Comparison of ENCODE assay signal across 2 cellular contexts in the genomic region with DNA sequence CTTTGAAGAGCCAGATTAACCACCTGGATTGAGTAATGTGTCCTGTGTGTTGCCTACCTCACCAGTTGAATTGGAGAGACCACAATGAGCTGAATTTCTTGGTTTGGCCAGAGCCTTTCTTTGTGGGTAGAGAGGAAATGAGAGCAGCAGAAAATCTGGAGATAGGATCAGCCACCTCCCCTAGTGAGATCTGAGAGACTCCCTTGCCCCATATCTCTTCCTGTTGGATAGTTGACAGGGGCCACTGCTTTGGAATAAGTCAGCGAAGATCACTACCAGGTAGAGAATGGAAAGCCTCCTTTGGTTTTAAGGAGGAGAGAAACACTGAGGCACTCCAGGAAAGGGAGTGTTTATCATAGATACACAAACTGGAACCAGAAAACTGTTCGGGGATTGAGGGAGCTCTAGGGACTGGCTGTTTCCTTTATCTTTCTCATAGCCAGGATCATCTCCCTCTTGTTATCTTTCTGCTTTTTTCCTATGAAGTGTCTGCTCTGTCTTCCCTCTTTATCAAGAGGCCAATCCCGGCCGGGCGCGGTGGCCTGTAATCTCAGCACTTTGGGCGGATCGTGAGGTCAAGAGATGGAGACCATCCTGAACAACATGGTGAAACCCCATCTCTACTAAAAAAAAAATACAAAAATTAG.
A peak's percentile ranks its signal among the peaks of the same experiment; 100 is the strongest.
TF ChIP-seq lines count a peak whose summit lies in the region.

No MANE protein-coding gene starts in this region.

TF ChIP-seq in A549, 52 proteins besides CTCF, POLR2A, EP300 and RAD21:
- TF ChIP-seq ESRRA (IDR thresholded peaks at IDR 0.05; ENCODE audit: borderline replicate concordance, low read length) (no peak), POLR2AphosphoS2 (conservative IDR thresholded peaks at IDR 0.05; ENCODE audit: low read length) (no peak), RARB (CRISPR knock-in tag; IDR thresholded peaks at IDR 0.05) (no peak), HEYL (CRISPR knock-in tag; IDR thresholded peaks at IDR 0.05) (no peak), HOXB5 (CRISPR knock-in tag; IDR thresholded peaks at IDR 0.05) (no peak), SREBF2 (IDR thresholded peaks at IDR 0.05) (no peak), ZC3H11A (IDR thresholded peaks at IDR 0.05) (no peak), CHD2 (IDR thresholded peaks at IDR 0.05; ENCODE audit: low read length, partially characterized antibody) (no peak), CHD4 (IDR thresholded peaks at IDR 0.05; ENCODE audit: borderline replicate concordance) (no peak)
- TF ChIP-seq, protein P1, sequence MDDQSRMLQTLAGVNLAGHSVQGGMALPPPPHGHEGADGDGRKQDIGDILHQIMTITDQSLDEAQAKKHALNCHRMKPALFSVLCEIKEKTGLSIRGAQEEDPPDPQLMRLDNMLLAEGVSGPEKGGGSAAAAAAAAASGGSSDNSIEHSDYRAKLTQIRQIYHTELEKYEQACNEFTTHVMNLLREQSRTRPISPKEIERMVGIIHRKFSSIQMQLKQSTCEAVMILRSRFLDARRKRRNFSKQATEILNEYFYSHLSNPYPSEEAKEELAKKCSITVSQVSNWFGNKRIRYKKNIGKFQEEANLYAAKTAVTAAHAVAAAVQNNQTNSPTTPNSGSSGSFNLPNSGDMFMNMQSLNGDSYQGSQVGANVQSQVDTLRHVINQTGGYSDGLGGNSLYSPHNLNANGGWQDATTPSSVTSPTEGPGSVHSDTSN (IDR thresholded peaks at IDR 0.05) = no peak

TF ChIP-seq in K562, 482 proteins besides CTCF, POLR2A, EP300 and RAD21 (continues in another document):
- TF ChIP-seq CEBPB (tag; IDR thresholded peaks at IDR 0.05) = 0 out of 2 replicates have a peak, but pooled peaks have one; percentile 12
- no peak for TF ChIP-seq ZNF445 (CRISPR knock-in tag; IDR thresholded peaks at IDR 0.05; ENCODE audit: low read depth)
- TF ChIP-seq, protein P2, sequence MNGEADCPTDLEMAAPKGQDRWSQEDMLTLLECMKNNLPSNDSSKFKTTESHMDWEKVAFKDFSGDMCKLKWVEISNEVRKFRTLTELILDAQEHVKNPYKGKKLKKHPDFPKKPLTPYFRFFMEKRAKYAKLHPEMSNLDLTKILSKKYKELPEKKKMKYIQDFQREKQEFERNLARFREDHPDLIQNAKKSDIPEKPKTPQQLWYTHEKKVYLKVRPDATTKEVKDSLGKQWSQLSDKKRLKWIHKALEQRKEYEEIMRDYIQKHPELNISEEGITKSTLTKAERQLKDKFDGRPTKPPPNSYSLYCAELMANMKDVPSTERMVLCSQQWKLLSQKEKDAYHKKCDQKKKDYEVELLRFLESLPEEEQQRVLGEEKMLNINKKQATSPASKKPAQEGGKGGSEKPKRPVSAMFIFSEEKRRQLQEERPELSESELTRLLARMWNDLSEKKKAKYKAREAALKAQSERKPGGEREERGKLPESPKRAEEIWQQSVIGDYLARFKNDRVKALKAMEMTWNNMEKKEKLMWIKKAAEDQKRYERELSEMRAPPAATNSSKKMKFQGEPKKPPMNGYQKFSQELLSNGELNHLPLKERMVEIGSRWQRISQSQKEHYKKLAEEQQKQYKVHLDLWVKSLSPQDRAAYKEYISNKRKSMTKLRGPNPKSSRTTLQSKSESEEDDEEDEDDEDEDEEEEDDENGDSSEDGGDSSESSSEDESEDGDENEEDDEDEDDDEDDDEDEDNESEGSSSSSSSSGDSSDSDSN (IDR thresholded peaks at IDR 0.05; ENCODE audit: borderline replicate concordance in 1 of 2, low read depth in 2 of 2, low read length in 2 of 2) = 0 out of 4 replicates have a peak, but pooled peaks of 1 of the 2 experiments have one; percentile 28
- TF ChIP-seq, protein P3, sequence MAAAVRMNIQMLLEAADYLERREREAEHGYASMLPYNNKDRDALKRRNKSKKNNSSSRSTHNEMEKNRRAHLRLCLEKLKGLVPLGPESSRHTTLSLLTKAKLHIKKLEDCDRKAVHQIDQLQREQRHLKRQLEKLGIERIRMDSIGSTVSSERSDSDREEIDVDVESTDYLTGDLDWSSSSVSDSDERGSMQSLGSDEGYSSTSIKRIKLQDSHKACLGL (CRISPR knock-in tag; IDR thresholded peaks at IDR 0.05; ENCODE audit: borderline replicate concordance, poor library complexity, severe bottlenecking) = no peak
- no peak for TF ChIP-seq ZNF507 (tag; conservative IDR thresholded peaks at IDR 0.05)
- TF ChIP-seq ZNF766 (CRISPR knock-in tag; conservative IDR thresholded peaks at IDR 0.05) = peak; percentile 51; the same call in 1 of the 2 replicates
- TF ChIP-seq, protein P4, sequence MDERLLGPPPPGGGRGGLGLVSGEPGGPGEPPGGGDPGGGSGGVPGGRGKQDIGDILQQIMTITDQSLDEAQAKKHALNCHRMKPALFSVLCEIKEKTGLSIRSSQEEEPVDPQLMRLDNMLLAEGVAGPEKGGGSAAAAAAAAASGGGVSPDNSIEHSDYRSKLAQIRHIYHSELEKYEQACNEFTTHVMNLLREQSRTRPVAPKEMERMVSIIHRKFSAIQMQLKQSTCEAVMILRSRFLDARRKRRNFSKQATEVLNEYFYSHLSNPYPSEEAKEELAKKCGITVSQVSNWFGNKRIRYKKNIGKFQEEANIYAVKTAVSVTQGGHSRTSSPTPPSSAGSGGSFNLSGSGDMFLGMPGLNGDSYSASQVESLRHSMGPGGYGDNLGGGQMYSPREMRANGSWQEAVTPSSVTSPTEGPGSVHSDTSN (CRISPR knock-in tag; IDR thresholded peaks at IDR 0.05; ENCODE audit: low read depth) = no peak
- TF ChIP-seq, protein P4 (tag; conservative IDR thresholded peaks at IDR 0.05; ENCODE audit: low read depth) = 0 out of 2 replicates have a peak, but pooled peaks have one; percentile 18
- TF ChIP-seq ARID1B (IDR thresholded peaks at IDR 0.05) = peak; percentile 66
- TF ChIP-seq, protein P5, sequence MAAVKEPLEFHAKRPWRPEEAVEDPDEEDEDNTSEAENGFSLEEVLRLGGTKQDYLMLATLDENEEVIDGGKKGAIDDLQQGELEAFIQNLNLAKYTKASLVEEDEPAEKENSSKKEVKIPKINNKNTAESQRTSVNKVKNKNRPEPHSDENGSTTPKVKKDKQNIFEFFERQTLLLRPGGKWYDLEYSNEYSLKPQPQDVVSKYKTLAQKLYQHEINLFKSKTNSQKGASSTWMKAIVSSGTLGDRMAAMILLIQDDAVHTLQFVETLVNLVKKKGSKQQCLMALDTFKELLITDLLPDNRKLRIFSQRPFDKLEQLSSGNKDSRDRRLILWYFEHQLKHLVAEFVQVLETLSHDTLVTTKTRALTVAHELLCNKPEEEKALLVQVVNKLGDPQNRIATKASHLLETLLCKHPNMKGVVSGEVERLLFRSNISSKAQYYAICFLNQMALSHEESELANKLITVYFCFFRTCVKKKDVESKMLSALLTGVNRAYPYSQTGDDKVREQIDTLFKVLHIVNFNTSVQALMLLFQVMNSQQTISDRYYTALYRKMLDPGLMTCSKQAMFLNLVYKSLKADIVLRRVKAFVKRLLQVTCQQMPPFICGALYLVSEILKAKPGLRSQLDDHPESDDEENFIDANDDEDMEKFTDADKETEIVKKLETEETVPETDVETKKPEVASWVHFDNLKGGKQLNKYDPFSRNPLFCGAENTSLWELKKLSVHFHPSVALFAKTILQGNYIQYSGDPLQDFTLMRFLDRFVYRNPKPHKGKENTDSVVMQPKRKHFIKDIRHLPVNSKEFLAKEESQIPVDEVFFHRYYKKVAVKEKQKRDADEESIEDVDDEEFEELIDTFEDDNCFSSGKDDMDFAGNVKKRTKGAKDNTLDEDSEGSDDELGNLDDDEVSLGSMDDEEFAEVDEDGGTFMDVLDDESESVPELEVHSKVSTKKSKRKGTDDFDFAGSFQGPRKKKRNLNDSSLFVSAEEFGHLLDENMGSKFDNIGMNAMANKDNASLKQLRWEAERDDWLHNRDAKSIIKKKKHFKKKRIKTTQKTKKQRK (IDR thresholded peaks at IDR 0.05; ENCODE audit: borderline replicate concordance, low read depth, low read length) = no peak
- peak; percentile 77 for TF ChIP-seq DPF2 (IDR thresholded peaks at IDR 0.05)
- 0 out of 2 replicates have a peak, but pooled peaks have one; percentile 54 for TF ChIP-seq GATAD2B (IDR thresholded peaks at IDR 0.05; ENCODE audit: borderline replicate concordance)
- peak; percentile 70 for TF ChIP-seq ETV1 (tag; conservative IDR thresholded peaks at IDR 0.05; ENCODE audit: low read depth)
- TF ChIP-seq ATF7 (IDR thresholded peaks at IDR 0.05) = peak; percentile 42; the same call in 1 of the 2 replicates
- peak; percentile 50; the same call in 1 of the 2 replicates for TF ChIP-seq SMARCE1 (IDR thresholded peaks at IDR 0.05)
- TF ChIP-seq, protein P6, sequence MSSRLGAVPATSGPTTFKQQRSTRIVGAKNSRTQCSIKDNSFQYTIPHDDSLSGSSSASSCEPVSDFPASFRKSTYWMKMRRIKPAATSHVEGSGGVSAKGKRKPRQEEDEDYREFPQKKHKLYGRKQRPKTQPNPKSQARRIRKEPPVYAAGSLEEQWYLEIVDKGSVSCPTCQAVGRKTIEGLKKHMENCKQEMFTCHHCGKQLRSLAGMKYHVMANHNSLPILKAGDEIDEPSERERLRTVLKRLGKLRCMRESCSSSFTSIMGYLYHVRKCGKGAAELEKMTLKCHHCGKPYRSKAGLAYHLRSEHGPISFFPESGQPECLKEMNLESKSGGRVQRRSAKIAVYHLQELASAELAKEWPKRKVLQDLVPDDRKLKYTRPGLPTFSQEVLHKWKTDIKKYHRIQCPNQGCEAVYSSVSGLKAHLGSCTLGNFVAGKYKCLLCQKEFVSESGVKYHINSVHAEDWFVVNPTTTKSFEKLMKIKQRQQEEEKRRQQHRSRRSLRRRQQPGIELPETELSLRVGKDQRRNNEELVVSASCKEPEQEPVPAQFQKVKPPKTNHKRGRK (tag; IDR thresholded peaks at IDR 0.05) = no peak
- peak; percentile 53; the same call in 1 of the 2 replicates for TF ChIP-seq SMARCA4 (IDR thresholded peaks at IDR 0.05)
- peak; percentile 1; the same call in 1 of the 2 replicates for TF ChIP-seq MAFK (IDR thresholded peaks at IDR 0.05; ENCODE audit: low read length)
- TF ChIP-seq GABPA (tag; conservative IDR thresholded peaks at IDR 0.05; ENCODE audit: low read depth) = peak; percentile 49
- TF ChIP-seq ADNP (tag; IDR thresholded peaks at IDR 0.05) = 0 out of 2 replicates have a peak, but pooled peaks have one; percentile 24
- 0 out of 2 replicates have a peak, but pooled peaks have one; percentile 34 for TF ChIP-seq TCF7 (IDR thresholded peaks at IDR 0.05; ENCODE audit: borderline replicate concordance)
- TF ChIP-seq CBFA2T3 (IDR thresholded peaks at IDR 0.05) = peak; percentile 42
- no peak for TF ChIP-seq NR2C2 (CRISPR knock-in tag; IDR thresholded peaks at IDR 0.05)
- no peak for TF ChIP-seq NR2C2 (tag; IDR thresholded peaks at IDR 0.05)
- TF ChIP-seq CEBPG (CRISPR knock-in tag; IDR thresholded peaks at IDR 0.05) = no peak
- peak in 1 of 2 experiments; percentile 38; a peak in 2 of 4 replicates for TF ChIP-seq CEBPG (tag; conservative IDR thresholded peaks at IDR 0.05 in 1 of 2, IDR thresholded peaks at IDR 0.05 in 1 of 2)
- peak; percentile 53 for TF ChIP-seq MEIS2 (IDR thresholded peaks at IDR 0.05; ENCODE audit: partially characterized antibody)
- peak; percentile 32; the same call in 1 of the 2 replicates for TF ChIP-seq ZEB2 (IDR thresholded peaks at IDR 0.05)
- TF ChIP-seq, protein P7, sequence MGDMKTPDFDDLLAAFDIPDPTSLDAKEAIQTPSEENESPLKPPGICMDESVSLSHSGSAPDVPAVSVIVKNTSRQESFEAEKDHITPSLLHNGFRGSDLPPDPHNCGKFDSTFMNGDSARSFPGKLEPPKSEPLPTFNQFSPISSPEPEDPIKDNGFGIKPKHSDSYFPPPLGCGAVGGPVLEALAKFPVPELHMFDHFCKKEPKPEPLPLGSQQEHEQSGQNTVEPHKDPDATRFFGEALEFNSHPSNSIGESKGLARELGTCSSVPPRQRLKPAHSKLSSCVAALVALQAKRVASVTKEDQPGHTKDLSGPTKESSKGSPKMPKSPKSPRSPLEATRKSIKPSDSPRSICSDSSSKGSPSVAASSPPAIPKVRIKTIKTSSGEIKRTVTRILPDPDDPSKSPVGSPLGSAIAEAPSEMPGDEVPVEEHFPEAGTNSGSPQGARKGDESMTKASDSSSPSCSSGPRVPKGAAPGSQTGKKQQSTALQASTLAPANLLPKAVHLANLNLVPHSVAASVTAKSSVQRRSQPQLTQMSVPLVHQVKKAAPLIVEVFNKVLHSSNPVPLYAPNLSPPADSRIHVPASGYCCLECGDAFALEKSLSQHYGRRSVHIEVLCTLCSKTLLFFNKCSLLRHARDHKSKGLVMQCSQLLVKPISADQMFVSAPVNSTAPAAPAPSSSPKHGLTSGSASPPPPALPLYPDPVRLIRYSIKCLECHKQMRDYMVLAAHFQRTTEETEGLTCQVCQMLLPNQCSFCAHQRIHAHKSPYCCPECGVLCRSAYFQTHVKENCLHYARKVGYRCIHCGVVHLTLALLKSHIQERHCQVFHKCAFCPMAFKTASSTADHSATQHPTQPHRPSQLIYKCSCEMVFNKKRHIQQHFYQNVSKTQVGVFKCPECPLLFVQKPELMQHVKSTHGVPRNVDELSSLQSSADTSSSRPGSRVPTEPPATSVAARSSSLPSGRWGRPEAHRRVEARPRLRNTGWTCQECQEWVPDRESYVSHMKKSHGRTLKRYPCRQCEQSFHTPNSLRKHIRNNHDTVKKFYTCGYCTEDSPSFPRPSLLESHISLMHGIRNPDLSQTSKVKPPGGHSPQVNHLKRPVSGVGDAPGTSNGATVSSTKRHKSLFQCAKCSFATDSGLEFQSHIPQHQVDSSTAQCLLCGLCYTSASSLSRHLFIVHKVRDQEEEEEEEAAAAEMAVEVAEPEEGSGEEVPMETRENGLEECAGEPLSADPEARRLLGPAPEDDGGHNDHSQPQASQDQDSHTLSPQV (IDR thresholded peaks at IDR 0.05) = 0 out of 2 replicates have a peak, but pooled peaks have one; percentile 26
- TF ChIP-seq, protein P8, sequence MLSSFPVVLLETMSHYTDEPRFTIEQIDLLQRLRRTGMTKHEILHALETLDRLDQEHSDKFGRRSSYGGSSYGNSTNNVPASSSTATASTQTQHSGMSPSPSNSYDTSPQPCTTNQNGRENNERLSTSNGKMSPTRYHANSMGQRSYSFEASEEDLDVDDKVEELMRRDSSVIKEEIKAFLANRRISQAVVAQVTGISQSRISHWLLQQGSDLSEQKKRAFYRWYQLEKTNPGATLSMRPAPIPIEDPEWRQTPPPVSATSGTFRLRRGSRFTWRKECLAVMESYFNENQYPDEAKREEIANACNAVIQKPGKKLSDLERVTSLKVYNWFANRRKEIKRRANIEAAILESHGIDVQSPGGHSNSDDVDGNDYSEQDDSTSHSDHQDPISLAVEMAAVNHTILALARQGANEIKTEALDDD (IDR thresholded peaks at IDR 0.05) = peak; percentile 42; the same call in 1 of the 2 replicates
- TF ChIP-seq, protein P9, sequence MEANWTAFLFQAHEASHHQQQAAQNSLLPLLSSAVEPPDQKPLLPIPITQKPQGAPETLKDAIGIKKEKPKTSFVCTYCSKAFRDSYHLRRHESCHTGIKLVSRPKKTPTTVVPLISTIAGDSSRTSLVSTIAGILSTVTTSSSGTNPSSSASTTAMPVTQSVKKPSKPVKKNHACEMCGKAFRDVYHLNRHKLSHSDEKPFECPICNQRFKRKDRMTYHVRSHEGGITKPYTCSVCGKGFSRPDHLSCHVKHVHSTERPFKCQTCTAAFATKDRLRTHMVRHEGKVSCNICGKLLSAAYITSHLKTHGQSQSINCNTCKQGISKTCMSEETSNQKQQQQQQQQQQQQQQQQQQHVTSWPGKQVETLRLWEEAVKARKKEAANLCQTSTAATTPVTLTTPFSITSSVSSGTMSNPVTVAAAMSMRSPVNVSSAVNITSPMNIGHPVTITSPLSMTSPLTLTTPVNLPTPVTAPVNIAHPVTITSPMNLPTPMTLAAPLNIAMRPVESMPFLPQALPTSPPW (CRISPR knock-in tag; IDR thresholded peaks at IDR 0.05) = peak; percentile 30; the same call in 1 of the 2 replicates
- peak; percentile 82 for TF ChIP-seq CTBP1 (IDR thresholded peaks at IDR 0.05; ENCODE audit: borderline replicate concordance)
